In the genomic region with DNA sequence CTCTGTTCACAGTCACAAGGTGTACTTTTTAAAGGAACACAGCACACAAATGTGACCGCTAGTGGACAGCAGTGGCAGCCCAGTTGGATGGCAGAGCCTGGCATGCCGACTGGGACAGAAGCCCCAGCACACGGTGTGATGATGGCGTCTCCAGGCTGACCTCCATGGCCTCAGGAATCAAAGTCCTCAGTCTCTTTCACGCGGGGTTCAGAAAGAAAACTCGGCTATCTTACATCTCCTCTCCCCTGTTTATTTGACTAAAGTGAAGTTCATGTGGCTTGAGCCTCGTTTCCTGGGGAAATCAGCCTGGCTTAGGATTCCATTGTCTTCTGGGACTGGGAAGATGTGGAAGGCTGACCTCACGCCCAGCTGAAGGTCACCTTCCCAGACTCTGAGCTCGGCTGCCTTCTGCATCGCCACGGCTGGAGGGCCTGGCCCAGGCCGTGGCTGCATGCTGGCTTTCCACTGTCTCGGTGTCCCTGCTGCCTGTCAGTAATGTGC, we compare ENCODE assay signal across 1 cellular context.
TF ChIP-seq lines count a peak whose summit lies in the region.

No MANE protein-coding gene starts in this region.

TF ChIP-seq in K562, 482 proteins besides CTCF, POLR2A, EP300 and RAD21:
- TF ChIP-seq, protein P1, sequence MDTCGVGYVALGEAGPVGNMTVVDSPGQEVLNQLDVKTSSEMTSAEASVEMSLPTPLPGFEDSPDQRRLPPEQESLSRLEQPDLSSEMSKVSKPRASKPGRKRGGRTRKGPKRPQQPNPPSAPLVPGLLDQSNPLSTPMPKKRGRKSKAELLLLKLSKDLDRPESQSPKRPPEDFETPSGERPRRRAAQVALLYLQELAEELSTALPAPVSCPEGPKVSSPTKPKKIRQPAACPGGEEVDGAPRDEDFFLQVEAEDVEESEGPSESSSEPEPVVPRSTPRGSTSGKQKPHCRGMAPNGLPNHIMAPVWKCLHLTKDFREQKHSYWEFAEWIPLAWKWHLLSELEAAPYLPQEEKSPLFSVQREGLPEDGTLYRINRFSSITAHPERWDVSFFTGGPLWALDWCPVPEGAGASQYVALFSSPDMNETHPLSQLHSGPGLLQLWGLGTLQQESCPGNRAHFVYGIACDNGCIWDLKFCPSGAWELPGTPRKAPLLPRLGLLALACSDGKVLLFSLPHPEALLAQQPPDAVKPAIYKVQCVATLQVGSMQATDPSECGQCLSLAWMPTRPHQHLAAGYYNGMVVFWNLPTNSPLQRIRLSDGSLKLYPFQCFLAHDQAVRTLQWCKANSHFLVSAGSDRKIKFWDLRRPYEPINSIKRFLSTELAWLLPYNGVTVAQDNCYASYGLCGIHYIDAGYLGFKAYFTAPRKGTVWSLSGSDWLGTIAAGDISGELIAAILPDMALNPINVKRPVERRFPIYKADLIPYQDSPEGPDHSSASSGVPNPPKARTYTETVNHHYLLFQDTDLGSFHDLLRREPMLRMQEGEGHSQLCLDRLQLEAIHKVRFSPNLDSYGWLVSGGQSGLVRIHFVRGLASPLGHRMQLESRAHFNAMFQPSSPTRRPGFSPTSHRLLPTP (IDR thresholded peaks at IDR 0.05; ENCODE audit: borderline replicate concordance, extremely low read depth, insufficient read length): no peak
- no peak for TF ChIP-seq U2AF1 (optimal IDR thresholded peaks at IDR 0.05; ENCODE audit: low read depth, low read length)
- TF ChIP-seq, protein P2, sequence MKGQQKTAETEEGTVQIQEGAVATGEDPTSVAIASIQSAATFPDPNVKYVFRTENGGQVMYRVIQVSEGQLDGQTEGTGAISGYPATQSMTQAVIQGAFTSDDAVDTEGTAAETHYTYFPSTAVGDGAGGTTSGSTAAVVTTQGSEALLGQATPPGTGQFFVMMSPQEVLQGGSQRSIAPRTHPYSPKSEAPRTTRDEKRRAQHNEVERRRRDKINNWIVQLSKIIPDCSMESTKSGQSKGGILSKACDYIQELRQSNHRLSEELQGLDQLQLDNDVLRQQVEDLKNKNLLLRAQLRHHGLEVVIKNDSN (CRISPR knock-in tag; IDR thresholded peaks at IDR 0.05): 0 out of 2 replicates have a peak, but pooled peaks have one; percentile 11
- TF ChIP-seq FOXP1 (CRISPR knock-in tag; IDR thresholded peaks at IDR 0.05): no peak
- TF ChIP-seq, protein P3, sequence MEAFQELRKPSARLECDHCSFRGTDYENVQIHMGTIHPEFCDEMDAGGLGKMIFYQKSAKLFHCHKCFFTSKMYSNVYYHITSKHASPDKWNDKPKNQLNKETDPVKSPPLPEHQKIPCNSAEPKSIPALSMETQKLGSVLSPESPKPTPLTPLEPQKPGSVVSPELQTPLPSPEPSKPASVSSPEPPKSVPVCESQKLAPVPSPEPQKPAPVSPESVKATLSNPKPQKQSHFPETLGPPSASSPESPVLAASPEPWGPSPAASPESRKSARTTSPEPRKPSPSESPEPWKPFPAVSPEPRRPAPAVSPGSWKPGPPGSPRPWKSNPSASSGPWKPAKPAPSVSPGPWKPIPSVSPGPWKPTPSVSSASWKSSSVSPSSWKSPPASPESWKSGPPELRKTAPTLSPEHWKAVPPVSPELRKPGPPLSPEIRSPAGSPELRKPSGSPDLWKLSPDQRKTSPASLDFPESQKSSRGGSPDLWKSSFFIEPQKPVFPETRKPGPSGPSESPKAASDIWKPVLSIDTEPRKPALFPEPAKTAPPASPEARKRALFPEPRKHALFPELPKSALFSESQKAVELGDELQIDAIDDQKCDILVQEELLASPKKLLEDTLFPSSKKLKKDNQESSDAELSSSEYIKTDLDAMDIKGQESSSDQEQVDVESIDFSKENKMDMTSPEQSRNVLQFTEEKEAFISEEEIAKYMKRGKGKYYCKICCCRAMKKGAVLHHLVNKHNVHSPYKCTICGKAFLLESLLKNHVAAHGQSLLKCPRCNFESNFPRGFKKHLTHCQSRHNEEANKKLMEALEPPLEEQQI (IDR thresholded peaks at IDR 0.05): no peak
- TF ChIP-seq, protein P4, sequence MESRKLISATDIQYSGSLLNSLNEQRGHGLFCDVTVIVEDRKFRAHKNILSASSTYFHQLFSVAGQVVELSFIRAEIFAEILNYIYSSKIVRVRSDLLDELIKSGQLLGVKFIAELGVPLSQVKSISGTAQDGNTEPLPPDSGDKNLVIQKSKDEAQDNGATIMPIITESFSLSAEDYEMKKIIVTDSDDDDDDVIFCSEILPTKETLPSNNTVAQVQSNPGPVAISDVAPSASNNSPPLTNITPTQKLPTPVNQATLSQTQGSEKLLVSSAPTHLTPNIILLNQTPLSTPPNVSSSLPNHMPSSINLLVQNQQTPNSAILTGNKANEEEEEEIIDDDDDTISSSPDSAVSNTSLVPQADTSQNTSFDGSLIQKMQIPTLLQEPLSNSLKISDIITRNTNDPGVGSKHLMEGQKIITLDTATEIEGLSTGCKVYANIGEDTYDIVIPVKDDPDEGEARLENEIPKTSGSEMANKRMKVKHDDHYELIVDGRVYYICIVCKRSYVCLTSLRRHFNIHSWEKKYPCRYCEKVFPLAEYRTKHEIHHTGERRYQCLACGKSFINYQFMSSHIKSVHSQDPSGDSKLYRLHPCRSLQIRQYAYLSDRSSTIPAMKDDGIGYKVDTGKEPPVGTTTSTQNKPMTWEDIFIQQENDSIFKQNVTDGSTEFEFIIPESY (CRISPR knock-in tag; IDR thresholded peaks at IDR 0.05): 0 out of 2 replicates have a peak, but pooled peaks have one; percentile 35
